1 cellular context compared by ENCODE assay signal in genomic region chr4:164956766-164957643, GRCh38.
TF ChIP-seq lines count a peak whose summit lies in the region.

No MANE protein-coding gene starts in this region.

TF ChIP-seq in K562, 482 proteins besides CTCF, POLR2A, EP300 and RAD21 (continued from another document and continues in another):
- TF ChIP-seq ZSCAN32 (CRISPR knock-in tag; IDR thresholded peaks at IDR 0.05) (no peak), ELF1 (tag; IDR thresholded peaks at IDR 0.05) (peak; percentile 80), SRSF1 (IDR thresholded peaks at IDR 0.05; ENCODE audit: low read depth, low read length) (0 out of 2 replicates have a peak, but pooled peaks have one; percentile 49), TSC22D4 (tag; IDR thresholded peaks at IDR 0.05) (no peak), GABPA (tag; conservative IDR thresholded peaks at IDR 0.05; ENCODE audit: low read depth) (peak; percentile 93), CXXC5 (CRISPR knock-in tag; IDR thresholded peaks at IDR 0.05) (peak; percentile 68), PHF8 (IDR thresholded peaks at IDR 0.05; ENCODE audit: borderline replicate concordance, low read length) (peak; percentile 28; the same call in 1 of the 2 replicates), CBFA2T3 (IDR thresholded peaks at IDR 0.05) (no peak), L3MBTL2 (IDR thresholded peaks at IDR 0.05) (peak; percentile 74), NFYB (IDR thresholded peaks at IDR 0.05; ENCODE audit: extremely low read depth, insufficient read length) (peak; percentile 27), NR2C1 (IDR thresholded peaks at IDR 0.05) (peak; percentile 89), NR2C1 (tag; IDR thresholded peaks at IDR 0.05) (peak; percentile 90), PHF20 (IDR thresholded peaks at IDR 0.05; ENCODE audit: partially characterized antibody) (peak; percentile 28), MYBL2 (IDR thresholded peaks at IDR 0.05; ENCODE audit: low read depth) (no peak), MYBL2 (CRISPR knock-in tag; IDR thresholded peaks at IDR 0.05; ENCODE audit: borderline replicate concordance) (no peak), CBX1 (IDR thresholded peaks at IDR 0.05; ENCODE audit: low read depth) (peak; percentile 54; the same call in 1 of the 2 replicates), POLR2G (IDR thresholded peaks at IDR 0.05; ENCODE audit: low read depth, low read length) (peak; percentile 71), PML (IDR thresholded peaks at IDR 0.05; ENCODE audit: low read length) (no peak), CHD2 (IDR thresholded peaks at IDR 0.05; ENCODE audit: low read depth, low read length) (no peak), HCFC1 (IDR thresholded peaks at IDR 0.05; ENCODE audit: low read depth, low read length) (no peak; the same call in 1 of the 2 replicates), CCAR2 (IDR thresholded peaks at IDR 0.05; ENCODE audit: low read depth, low read length) (no peak), ATF3 (IDR thresholded peaks at IDR 0.05) (no peak), ATF3 (CRISPR knock-in tag; conservative IDR thresholded peaks at IDR 0.05) (no peak), VEZF1 (CRISPR knock-in tag; IDR thresholded peaks at IDR 0.05) (no peak), ZNF324 (CRISPR knock-in tag; IDR thresholded peaks at IDR 0.05) (no peak), ZNF76 (CRISPR knock-in tag; IDR thresholded peaks at IDR 0.05; ENCODE audit: borderline replicate concordance) (no peak)
- TF ChIP-seq, protein P1, sequence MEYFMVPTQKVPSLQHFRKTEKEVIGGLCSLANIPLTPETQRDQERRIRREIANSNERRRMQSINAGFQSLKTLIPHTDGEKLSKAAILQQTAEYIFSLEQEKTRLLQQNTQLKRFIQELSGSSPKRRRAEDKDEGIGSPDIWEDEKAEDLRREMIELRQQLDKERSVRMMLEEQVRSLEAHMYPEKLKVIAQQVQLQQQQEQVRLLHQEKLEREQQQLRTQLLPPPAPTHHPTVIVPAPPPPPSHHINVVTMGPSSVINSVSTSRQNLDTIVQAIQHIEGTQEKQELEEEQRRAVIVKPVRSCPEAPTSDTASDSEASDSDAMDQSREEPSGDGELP (CRISPR knock-in tag; IDR thresholded peaks at IDR 0.05; ENCODE audit: borderline replicate concordance), result peak; percentile 25; the same call in 1 of the 2 replicates
- TF ChIP-seq, protein P2, sequence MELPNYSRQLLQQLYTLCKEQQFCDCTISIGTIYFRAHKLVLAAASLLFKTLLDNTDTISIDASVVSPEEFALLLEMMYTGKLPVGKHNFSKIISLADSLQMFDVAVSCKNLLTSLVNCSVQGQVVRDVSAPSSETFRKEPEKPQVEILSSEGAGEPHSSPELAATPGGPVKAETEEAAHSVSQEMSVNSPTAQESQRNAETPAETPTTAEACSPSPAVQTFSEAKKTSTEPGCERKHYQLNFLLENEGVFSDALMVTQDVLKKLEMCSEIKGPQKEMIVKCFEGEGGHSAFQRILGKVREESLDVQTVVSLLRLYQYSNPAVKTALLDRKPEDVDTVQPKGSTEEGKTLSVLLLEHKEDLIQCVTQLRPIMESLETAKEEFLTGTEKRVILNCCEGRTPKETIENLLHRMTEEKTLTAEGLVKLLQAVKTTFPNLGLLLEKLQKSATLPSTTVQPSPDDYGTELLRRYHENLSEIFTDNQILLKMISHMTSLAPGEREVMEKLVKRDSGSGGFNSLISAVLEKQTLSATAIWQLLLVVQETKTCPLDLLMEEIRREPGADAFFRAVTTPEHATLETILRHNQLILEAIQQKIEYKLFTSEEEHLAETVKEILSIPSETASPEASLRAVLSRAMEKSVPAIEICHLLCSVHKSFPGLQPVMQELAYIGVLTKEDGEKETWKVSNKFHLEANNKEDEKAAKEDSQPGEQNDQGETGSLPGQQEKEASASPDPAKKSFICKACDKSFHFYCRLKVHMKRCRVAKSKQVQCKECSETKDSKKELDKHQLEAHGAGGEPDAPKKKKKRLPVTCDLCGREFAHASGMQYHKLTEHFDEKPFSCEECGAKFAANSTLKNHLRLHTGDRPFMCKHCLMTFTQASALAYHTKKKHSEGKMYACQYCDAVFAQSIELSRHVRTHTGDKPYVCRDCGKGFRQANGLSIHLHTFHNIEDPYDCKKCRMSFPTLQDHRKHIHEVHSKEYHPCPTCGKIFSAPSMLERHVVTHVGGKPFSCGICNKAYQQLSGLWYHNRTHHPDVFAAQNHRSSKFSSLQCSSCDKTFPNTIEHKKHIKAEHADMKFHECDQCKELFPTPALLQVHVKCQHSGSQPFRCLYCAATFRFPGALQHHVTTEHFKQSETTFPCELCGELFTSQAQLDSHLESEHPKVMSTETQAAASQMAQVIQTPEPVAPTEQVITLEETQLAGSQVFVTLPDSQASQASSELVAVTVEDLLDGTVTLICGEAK (IDR thresholded peaks at IDR 0.05), result peak; percentile 87
- TF ChIP-seq, protein P2 (CRISPR knock-in tag; IDR thresholded peaks at IDR 0.05), result no peak
- TF ChIP-seq, protein P3, sequence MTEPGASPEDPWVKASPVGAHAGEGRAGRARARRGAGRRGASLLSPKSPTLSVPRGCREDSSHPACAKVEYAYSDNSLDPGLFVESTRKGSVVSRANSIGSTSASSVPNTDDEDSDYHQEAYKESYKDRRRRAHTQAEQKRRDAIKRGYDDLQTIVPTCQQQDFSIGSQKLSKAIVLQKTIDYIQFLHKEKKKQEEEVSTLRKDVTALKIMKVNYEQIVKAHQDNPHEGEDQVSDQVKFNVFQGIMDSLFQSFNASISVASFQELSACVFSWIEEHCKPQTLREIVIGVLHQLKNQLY (CRISPR knock-in tag; conservative IDR thresholded peaks at IDR 0.05), result no peak
- TF ChIP-seq, protein P4, sequence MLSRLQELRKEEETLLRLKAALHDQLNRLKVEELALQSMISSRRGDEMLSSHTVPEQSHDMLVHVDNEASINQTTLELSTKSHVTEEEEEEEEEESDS (CRISPR knock-in tag; IDR thresholded peaks at IDR 0.05), result no peak
- TF ChIP-seq, protein P5, sequence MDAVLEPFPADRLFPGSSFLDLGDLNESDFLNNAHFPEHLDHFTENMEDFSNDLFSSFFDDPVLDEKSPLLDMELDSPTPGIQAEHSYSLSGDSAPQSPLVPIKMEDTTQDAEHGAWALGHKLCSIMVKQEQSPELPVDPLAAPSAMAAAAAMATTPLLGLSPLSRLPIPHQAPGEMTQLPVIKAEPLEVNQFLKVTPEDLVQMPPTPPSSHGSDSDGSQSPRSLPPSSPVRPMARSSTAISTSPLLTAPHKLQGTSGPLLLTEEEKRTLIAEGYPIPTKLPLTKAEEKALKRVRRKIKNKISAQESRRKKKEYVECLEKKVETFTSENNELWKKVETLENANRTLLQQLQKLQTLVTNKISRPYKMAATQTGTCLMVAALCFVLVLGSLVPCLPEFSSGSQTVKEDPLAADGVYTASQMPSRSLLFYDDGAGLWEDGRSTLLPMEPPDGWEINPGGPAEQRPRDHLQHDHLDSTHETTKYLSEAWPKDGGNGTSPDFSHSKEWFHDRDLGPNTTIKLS (IDR thresholded peaks at IDR 0.05; ENCODE audit: borderline replicate concordance, low read depth), result peak; percentile 42; the same call in 1 of the 2 replicates
- TF ChIP-seq, protein P6, sequence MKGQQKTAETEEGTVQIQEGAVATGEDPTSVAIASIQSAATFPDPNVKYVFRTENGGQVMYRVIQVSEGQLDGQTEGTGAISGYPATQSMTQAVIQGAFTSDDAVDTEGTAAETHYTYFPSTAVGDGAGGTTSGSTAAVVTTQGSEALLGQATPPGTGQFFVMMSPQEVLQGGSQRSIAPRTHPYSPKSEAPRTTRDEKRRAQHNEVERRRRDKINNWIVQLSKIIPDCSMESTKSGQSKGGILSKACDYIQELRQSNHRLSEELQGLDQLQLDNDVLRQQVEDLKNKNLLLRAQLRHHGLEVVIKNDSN (CRISPR knock-in tag; IDR thresholded peaks at IDR 0.05), result no peak
- TF ChIP-seq, protein P7, sequence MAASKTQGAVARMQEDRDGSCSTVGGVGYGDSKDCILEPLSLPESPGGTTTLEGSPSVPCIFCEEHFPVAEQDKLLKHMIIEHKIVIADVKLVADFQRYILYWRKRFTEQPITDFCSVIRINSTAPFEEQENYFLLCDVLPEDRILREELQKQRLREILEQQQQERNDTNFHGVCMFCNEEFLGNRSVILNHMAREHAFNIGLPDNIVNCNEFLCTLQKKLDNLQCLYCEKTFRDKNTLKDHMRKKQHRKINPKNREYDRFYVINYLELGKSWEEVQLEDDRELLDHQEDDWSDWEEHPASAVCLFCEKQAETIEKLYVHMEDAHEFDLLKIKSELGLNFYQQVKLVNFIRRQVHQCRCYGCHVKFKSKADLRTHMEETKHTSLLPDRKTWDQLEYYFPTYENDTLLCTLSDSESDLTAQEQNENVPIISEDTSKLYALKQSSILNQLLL (CRISPR knock-in tag; IDR thresholded peaks at IDR 0.05; ENCODE audit: borderline replicate concordance), result no peak
